ENCODE assay signal across 16 cellular contexts in genomic region chr4:48815483-48815882, GRCh38. TPM values are rescaled to one million over a fixed set of nuclear protein-coding genes. Genes with fewer than 3 reads are reported as not detected.
A peak's percentile ranks its signal among the peaks of the same experiment; 100 is the strongest.
DNase-seq lines count a peak whose midpoint lies in the region; ATAC-seq, FAIRE-seq and TF ChIP-seq lines count a peak whose summit lies in the region.
"Had no signal": no experiment of that assay in that cellular context is flagged by ENCODE, and none has a peak within 500 bp of the region (broad histone marks: within the 10 kb centered on the region; RNA-seq: fewer than 3 reads in every experiment).

No MANE protein-coding gene starts in this region.

- no peaks in the 10 kb centered on the region for H3K9me3 Mint-ChIP-seq in endodermal cell
- H3K9me3 Mint-ChIP-seq in CD4-positive, alpha-beta memory T cell, result peaks cover 0 to 2% (median 0%) of the 10 kb centered on the region in 8 donors

- H3K4me3 Mint-ChIP-seq in endodermal cell, result no peak overlapping the region
- H3K4me3 Mint-ChIP-seq in CD4-positive, alpha-beta memory T cell, result no peak overlapping the region
- H3K4me3 Mint-ChIP-seq: activated CD4-positive, alpha-beta T cell treated with anti-CD3 and anti-CD28 coated beads, Interleukin-2, amount 10 ng/mL, durations not matched to agents 24 days and 14 days had no signal

- no peak overlapping the region for H3K9ac ChIP-seq in endodermal cell (ENCODE audit: extremely low read depth, low read length, poor library complexity, severe bottlenecking)

- H3K27ac Mint-ChIP-seq in endodermal cell, result no peak overlapping the region
- no peak overlapping the region for H3K27ac Mint-ChIP-seq in CD4-positive, alpha-beta memory T cell
- H3K27ac Mint-ChIP-seq: activated CD4-positive, alpha-beta T cell treated with anti-CD3 and anti-CD28 coated beads, Interleukin-2, amount 10 ng/mL, durations not matched to agents 24 days and 14 days had no signal

- no peak for TF ChIP-seq POLR2A in vagina (IDR thresholded peaks at IDR 0.05)

- no peak for TF ChIP-seq CTCF in GM10248 (IDR thresholded peaks at IDR 0.05; ENCODE audit: control extremely low read depth, extremely low read depth, low read depth, missing control alignments)
- TF ChIP-seq CTCF in bronchial epithelial cell (IDR thresholded peaks at IDR 0.05; ENCODE audit: insufficient read depth, low read length, severe bottlenecking), result no peak
- TF ChIP-seq CTCF in endodermal cell (conservative IDR thresholded peaks at IDR 0.05), result no peak
- no peak for TF ChIP-seq CTCF in vagina (IDR thresholded peaks at IDR 0.05)

- DNase-seq in GM10248 (ENCODE audit: extremely low spot score), result peak; percentile 41
- DNase-seq in bronchial epithelial cell (ENCODE audit: low read depth), result peak; percentile 37
- DNase-seq in endodermal cell, result no peak
- DNase-seq in vagina (ENCODE audit: extremely low spot score in 2 of 2), result no peak
- DNase-seq in CD4-positive, alpha-beta memory T cell, result no peak
- no peak for DNase-seq in NCI-H526 (lab: John Stamatoyannopoulos, UW)
- DNase-seq: activated CD4-positive, alpha-beta T cell treated with anti-CD3 and anti-CD28 coated beads, Interleukin-2, amount 10 ng/mL, durations not matched to agents 24 days and 14 days; activated gamma-delta T cell; kidney glomerular epithelial cell; naive thymus-derived CD4-positive, alpha-beta T cell; NCI-H2171 treated with DMSO at 0.1 percent for 48 hours; right lobe of liver had no signal

- H3K4me3 ChIP-seq in bronchial epithelial cell (ENCODE audit: low read depth, low read length) (no peak overlapping the region), endodermal cell (ENCODE audit: low read length) (no peak overlapping the region), vagina (no peak overlapping the region)
- no peak overlapping the region for H3K4me3 ChIP-seq in CD4-positive, alpha-beta memory T cell (ENCODE audit: low read length in 2 of 2)
- H3K4me3 ChIP-seq: right lobe of liver had no signal

- peak; percentile 56 for ATAC-seq in GM19395 (IDR thresholded peaks at IDR 0.05; ENCODE audit: unreplicated experiment)
- ATAC-seq in HG03342 (IDR thresholded peaks at IDR 0.05; ENCODE audit: unreplicated experiment), result peak; percentile 51
- ATAC-seq: naive thymus-derived CD4-positive, alpha-beta T cell had no signal

- POLR2A ChIA-PET in GM10248 (lab: Yijun Ruan, JAX), result no interaction called here
- POLR2A ChIA-PET in CD4-positive, alpha-beta memory T cell (lab: Charles Lee; ENCODE audit: partially characterized antibody), result no interaction called here

- H3K4me1 ChIP-seq in endodermal cell (ENCODE audit: control insufficient read depth, insufficient read depth, low read length) (no peaks in the 10 kb centered on the region), vagina (no peaks in the 10 kb centered on the region)
- no peaks in the 10 kb centered on the region for H3K4me1 ChIP-seq in CD4-positive, alpha-beta memory T cell (ENCODE audit: insufficient read depth, low read length)
- H3K4me1 ChIP-seq: right lobe of liver had no signal

- H3K9me3 ChIP-seq in endodermal cell (ENCODE audit: control insufficient read depth, low read length) (no peaks in the 10 kb centered on the region), vagina (no peaks in the 10 kb centered on the region)
- no peaks in the 10 kb centered on the region for H3K9me3 ChIP-seq in CD4-positive, alpha-beta memory T cell (ENCODE audit: control insufficient read depth in 1 of 2, low read length in 2 of 2)
- H3K9me3 ChIP-seq: right lobe of liver had no signal

- CTCF ChIA-PET in GM10248 (lab: Yijun Ruan, JAX), result interaction anchor here (0.7 to 1.7 kb wide), 4 partner anchors 12 to 40 kb away, joined by 3 to 6 read pairs (median 4); no protein-coding TSS in a partner anchor
- CTCF ChIA-PET in CD4-positive, alpha-beta memory T cell (lab: Charles Lee; ENCODE audit: partially characterized antibody), result no interaction called here

- WGBS in endodermal cell (ENCODE audit: insufficient coverage in 1 of 2, insufficient read length in 1 of 2), 2 experiments, result 85% methylated on average over 2 of the region's 2 CpGs; no CpG with 5 or more reads in 1 of the 2 experiments

- H3K27ac ChIP-seq in endodermal cell (ENCODE audit: low read depth, low read length) (no peak overlapping the region), vagina (no peak overlapping the region)
- no peak overlapping the region for H3K27ac ChIP-seq in CD4-positive, alpha-beta memory T cell (ENCODE audit: low read depth, low read length)
- H3K27ac ChIP-seq: C4-2B, right lobe of liver had no signal

- FAIRE-seq in bronchial epithelial cell (lab: Jason Lieb, UNC), result no peak
- FAIRE-seq: H54 had no signal

- no peaks in the 10 kb centered on the region for H3K27me3 Mint-ChIP-seq in endodermal cell (ENCODE audit: insufficient read depth)
- H3K27me3 Mint-ChIP-seq in CD4-positive, alpha-beta memory T cell, result peaks cover 9 to 18% of the 10 kb centered on the region in 2 donors

- H3K4me1 Mint-ChIP-seq in endodermal cell, result no peaks in the 10 kb centered on the region
- no peaks in the 10 kb centered on the region for H3K4me1 Mint-ChIP-seq in CD4-positive, alpha-beta memory T cell

- H3K27me3 ChIP-seq in bronchial epithelial cell (ENCODE audit: control insufficient read depth, insufficient read depth, low read length), result no peaks in the 10 kb centered on the region
- no peaks in the 10 kb centered on the region for H3K27me3 ChIP-seq in endodermal cell (ENCODE audit: control insufficient read depth, insufficient read depth, low read length, poor library complexity, severe bottlenecking)
- no peaks in the 10 kb centered on the region for H3K27me3 ChIP-seq in vagina
- H3K27me3 ChIP-seq in CD4-positive, alpha-beta memory T cell (ENCODE audit: insufficient read depth, low read length), result no peaks in the 10 kb centered on the region
- H3K27me3 ChIP-seq: right lobe of liver had no signal

- no peaks in the 10 kb centered on the region for H3K36me3 Mint-ChIP-seq in endodermal cell (ENCODE audit: low read depth)
- H3K36me3 Mint-ChIP-seq in CD4-positive, alpha-beta memory T cell, result no peaks in the 10 kb centered on the region

- H3K36me3 ChIP-seq in bronchial epithelial cell (ENCODE audit: control insufficient read depth, insufficient read depth, low read length), result no peaks in the 10 kb centered on the region
- no peaks in the 10 kb centered on the region for H3K36me3 ChIP-seq in endodermal cell (ENCODE audit: control insufficient read depth, insufficient read depth, low read length)
- H3K36me3 ChIP-seq in vagina, result no peaks in the 10 kb centered on the region
- no peaks in the 10 kb centered on the region for H3K36me3 ChIP-seq in CD4-positive, alpha-beta memory T cell (ENCODE audit: insufficient read depth, low read length)
- H3K36me3 ChIP-seq: right lobe of liver had no signal

- intact Hi-C loops in vagina (cut with DNase I), result no loop called here
- intact Hi-C loops in CD4-positive, alpha-beta memory T cell (cut with micrococcal nuclease), result no loop called here

RNA-seq across cellular contexts. Expression of gene OCIAD1, which starts 15.4 kb away (rescaled TPM):
- total RNA-seq in bronchial epithelial cell, result 81.0 and 97.1 TPM in 2 replicates
- 100 to 1,000 TPM; 148 to 152 TPM for total RNA-seq in endodermal cell
- 137 TPM for polyA plus RNA-seq in endodermal cell (2013, experiment 1 of 2)
- polyA plus RNA-seq in endodermal cell (2013, experiment 2 of 2), result 127 TPM
- 72.4 TPM for total RNA-seq in vagina
- total RNA-seq in CD4-positive, alpha-beta memory T cell, result 100 to 1,000 TPM; 110 to 124 TPM
- polyA plus RNA-seq in CD4-positive, alpha-beta memory T cell, result 100 to 1,000 TPM; 161 to 171 TPM

RNA-seq across cellular contexts. Expression of gene FRYL, which starts 35.4 kb away (rescaled TPM):
- 43.2 and 58.8 TPM in 2 replicates for total RNA-seq in bronchial epithelial cell
- 10 to 100 TPM; 56.5 to 62.6 TPM for total RNA-seq in endodermal cell
- polyA plus RNA-seq in endodermal cell (2013, experiment 1 of 2), result 33.2 TPM
- polyA plus RNA-seq in endodermal cell (2013, experiment 2 of 2), result 34.4 TPM
- 51.8 TPM for total RNA-seq in vagina
- 100 to 1,000 TPM; 124 to 134 TPM for total RNA-seq in CD4-positive, alpha-beta memory T cell
- 10 to 100 TPM; 17.1 to 43.6 TPM for polyA plus RNA-seq in CD4-positive, alpha-beta memory T cell

Comparison
In these comparisons a context has a peak if more than half of its experiments do, and no peak if none do; other contexts are left out.
1. DNase-seq: peak in GM10248 (single experiment) and bronchial epithelial cell (single experiment); none in endodermal cell (single experiment), vagina (0 of 2), CD4-positive, alpha-beta memory T cell (0 of 5) and NCI-H526 (0 of 2).